ENCODE assay signal across 8 cellular contexts in genomic region chr4:75673027-75673958, GRCh38. TPM values are rescaled to one million over a fixed set of nuclear protein-coding genes. Genes with fewer than 3 reads are reported as not detected.
DNase-seq lines count a peak whose midpoint lies in the region; ATAC-seq lines count a peak whose summit lies in the region.

TSS of gene G3BP2 (minus strand) at chr4:75673411. CDS start at chr4:75662025, 11,386 bp downstream.

- ATAC-seq in GM19023 (IDR thresholded peaks at IDR 0.05; ENCODE audit: unreplicated experiment) (peak; percentile 93), HG03280 (IDR thresholded peaks at IDR 0.05; ENCODE audit: unreplicated experiment) (peak; percentile 92)

- peaks cover 13 to 18% (median 17%) of the 10 kb centered on the region in 3 donors for H3K27me3 Mint-ChIP-seq in immature natural killer cell (ENCODE audit: low read depth in 3 of 3)

- H3K4me3 Mint-ChIP-seq in immature natural killer cell = peak within 1 kb of the TSS; percentile 94 to 99 (median 98)

- DNase-seq in AG08396 (ENCODE audit: low spot score) = peak; percentile 97
- DNase-seq in NCI-H345 treated with DMSO at 0.1 percent for 48 hours (lab: John Stamatoyannopoulos, UW; ENCODE audit: unreplicated experiment) = peak; percentile 89
- peak; percentile 90 to 94 (median 93) for DNase-seq in activated CD4-positive, CD25-positive, alpha-beta regulatory T cell (lab: John Stamatoyannopoulos, UW)
- DNase-seq in central memory CD4-positive, alpha-beta T cell = peak; percentile 98
- DNase-seq in immature natural killer cell = peak; percentile 97 to 98 (median 98)
- DNase-seq in smooth muscle cell of the brain vasculature (ENCODE audit: low read depth, low spot score) = peak; percentile 93

- H3K36me3 Mint-ChIP-seq in immature natural killer cell = no peaks in the 10 kb centered on the region

- peak within 1 kb of the TSS; percentile 98 to 99 (median 98) for H3K27ac Mint-ChIP-seq in immature natural killer cell

- H3K4me1 Mint-ChIP-seq in immature natural killer cell = peaks cover 45 to 53% of the 10 kb centered on the region in 2 donors

- no peaks in the 10 kb centered on the region for H3K9me3 Mint-ChIP-seq in immature natural killer cell

RNA-seq across cellular contexts. Expression of gene G3BP2, which starts in this region (rescaled TPM):
- 100 to 1,000 TPM in 1 of 3 donors, 10 to 100 TPM in 2; 85.3 to 121 (median 99.6) TPM for polyA plus RNA-seq in immature natural killer cell

Comparison
In these comparisons a context has a peak if more than half of its experiments do, and no peak if none do; other contexts are left out.
1. Peak in every context shown above with its lines: DNase-seq and ATAC-seq.